ENCODE assay signal across 17 cellular contexts in genomic region chr4:133058701-133059100, GRCh38.
"Had no signal": no experiment of that assay in that cellular context is flagged by ENCODE, and none has a peak within 500 bp of the region (broad histone marks: within the 10 kb centered on the region; RNA-seq: fewer than 3 reads in every experiment).

No MANE protein-coding gene starts in this region.

- H3K4me1 ChIP-seq: esophagus squamous epithelium, spleen had no signal

- H3K36me3 ChIP-seq: esophagus squamous epithelium, ovary, spleen had no signal

- H3K4me1 Mint-ChIP-seq: activated B cell treated with CpG ODN at 0.5 μM for 24 hours; activated CD4-positive, alpha-beta T cell treated with anti-CD3 and anti-CD28 coated beads, Interleukin-2, amount 10 ng/mL, durations not matched to agents 24 days and 14 days; brain; neural crest cell; stimulated activated naive CD8-positive, alpha-beta T cell treated with anti-CD3 and anti-CD28 coated beads, Interleukin-15, amount 100 ng/mL, for 72 hours had no signal

- H3K9me3 ChIP-seq: esophagus squamous epithelium, ovary had no signal

- H3K4me2 ChIP-seq: hepatocyte had no signal

- H3K27me3 Mint-ChIP-seq: activated B cell treated with CpG ODN at 0.5 μM for 24 hours; activated CD4-positive, alpha-beta T cell treated with anti-CD3 and anti-CD28 coated beads, Interleukin-2, amount 10 ng/mL, durations not matched to agents 24 days and 14 days; activated naive CD8-positive, alpha-beta T cell; brain; stimulated activated naive CD8-positive, alpha-beta T cell treated with anti-CD3 and anti-CD28 coated beads, Interleukin-15, amount 100 ng/mL, for 72 hours had no signal

- DNase-seq: activated B cell treated with CpG ODN at 0.5 μM for 24 hours; activated CD4-positive, alpha-beta T cell treated with anti-CD3 and anti-CD28 coated beads, Interleukin-2, amount 10 ng/mL, durations not matched to agents 24 days and 14 days; activated CD8-positive, alpha-beta memory T cell treated with anti-CD3 and anti-CD28 coated beads for 24 hours; activated gamma-delta T cell treated with Interleukin-2 at 50 U/mL for 16 hours; amygdala; central memory CD4-positive, alpha-beta T cell; esophagus squamous epithelium; ovary; spleen; stimulated activated naive CD8-positive, alpha-beta T cell treated with anti-CD3 and anti-CD28 coated beads, Interleukin-15, amount 100 ng/mL, for 72 hours; T-helper 2 cell had no signal

- H2AFZ ChIP-seq: hepatocyte had no signal

- ATAC-seq: sciatic nerve; stimulated activated naive CD8-positive, alpha-beta T cell treated with anti-CD3 and anti-CD28 coated beads, Interleukin-15, amount 100 ng/mL, for 72 hours had no signal

- H3K4me3 ChIP-seq: coronary artery, esophagus squamous epithelium, hepatocyte, ovary, spleen had no signal

- H3K79me2 ChIP-seq: hepatocyte had no signal

- H3K36me3 Mint-ChIP-seq: activated naive CD8-positive, alpha-beta T cell; brain had no signal

- H3K27ac ChIP-seq: coronary artery, esophagus squamous epithelium, hepatocyte, ovary, spleen had no signal

- H3K4me3 Mint-ChIP-seq: activated B cell treated with CpG ODN at 0.5 μM for 24 hours; activated CD4-positive, alpha-beta T cell treated with anti-CD3 and anti-CD28 coated beads, Interleukin-2, amount 10 ng/mL, durations not matched to agents 24 days and 14 days; activated naive CD8-positive, alpha-beta T cell; brain; neural crest cell; stimulated activated naive CD8-positive, alpha-beta T cell treated with anti-CD3 and anti-CD28 coated beads, Interleukin-15, amount 100 ng/mL, for 72 hours had no signal

- H3K27ac Mint-ChIP-seq: activated B cell treated with CpG ODN at 0.5 μM for 24 hours; activated CD4-positive, alpha-beta T cell treated with anti-CD3 and anti-CD28 coated beads, Interleukin-2, amount 10 ng/mL, durations not matched to agents 24 days and 14 days; activated naive CD8-positive, alpha-beta T cell; brain; stimulated activated naive CD8-positive, alpha-beta T cell treated with anti-CD3 and anti-CD28 coated beads, Interleukin-15, amount 100 ng/mL, for 72 hours had no signal

- H3K9me3 Mint-ChIP-seq: activated CD4-positive, alpha-beta T cell treated with anti-CD3 and anti-CD28 coated beads, Interleukin-2, amount 10 ng/mL, durations not matched to agents 24 days and 14 days; brain; neural crest cell; stimulated activated naive CD8-positive, alpha-beta T cell treated with anti-CD3 and anti-CD28 coated beads, Interleukin-15, amount 100 ng/mL, for 72 hours had no signal

- H3K27me3 ChIP-seq: esophagus squamous epithelium, hepatocyte, ovary, spleen had no signal
